10 cellular contexts compared by ENCODE assay signal in genomic region chr6:142693446-142693845, GRCh38.
A peak's percentile ranks its signal among the peaks of the same experiment; 100 is the strongest.
DNase-seq lines count a peak whose midpoint lies in the region; ATAC-seq and FAIRE-seq lines count a peak whose summit lies in the region.
"Had no signal": no experiment of that assay in that cellular context is flagged by ENCODE, and none has a peak within 500 bp of the region (broad histone marks: within the 10 kb centered on the region; RNA-seq: fewer than 3 reads in every experiment).

No MANE protein-coding gene starts in this region.

- FAIRE-seq in RCC 7860 (lab: Jason Lieb, UNC): no peak

- DNase-seq in NCI-H446 (lab: John Stamatoyannopoulos, UW) (peak; percentile 34 to 39), NCI-H446 treated with DMSO at 0.1 percent for 48 hours (lab: John Stamatoyannopoulos, UW) (no peak), RCC 7860 (ENCODE audit: low spot score) (peak; percentile 48), fibroblast of gingiva (ENCODE audit: low read depth) (peak; percentile 68), renal cortical epithelial cell (ENCODE audit: low read depth) (peak; percentile 50), AG08395 (ENCODE audit: low spot score) (no peak), NCI-H1105 (lab: John Stamatoyannopoulos, UW) (no peak)
- DNase-seq: 8988T, cortex of kidney had no signal

- no peak for ATAC-seq in GM21528 (IDR thresholded peaks at IDR 0.05; ENCODE audit: low FRiP score, unreplicated experiment)

Comparison
In these comparisons a context has a peak if more than half of its experiments do, and no peak if none do; other contexts are left out.
1. DNase-seq: peak in NCI-H446 (2 of 2), RCC 7860 (single experiment), fibroblast of gingiva (single experiment) and renal cortical epithelial cell (single experiment); none in NCI-H446 treated with DMSO at 0.1 percent for 48 hours (single experiment), AG08395 (single experiment) and NCI-H1105 (single experiment).